Comparison of ENCODE assay signal across 21 cellular contexts in genomic region chr22:48957987-48958321, GRCh38.
DNase-seq lines count a peak whose midpoint lies in the region; ATAC-seq, FAIRE-seq and TF ChIP-seq lines count a peak whose summit lies in the region.
"Had no signal": no experiment of that assay in that cellular context is flagged by ENCODE, and none has a peak within 500 bp of the region (broad histone marks: within the 10 kb centered on the region; RNA-seq: fewer than 3 reads in every experiment).

No MANE protein-coding gene starts in this region.

- peaks cover 6% of the 10 kb centered on the region for H3K4me1 Mint-ChIP-seq in central memory CD8-positive, alpha-beta T cell
- peaks cover 8% of the 10 kb centered on the region for H3K4me1 Mint-ChIP-seq in neural crest cell
- H3K4me1 Mint-ChIP-seq: CD4-positive, CD25-positive, alpha-beta regulatory T cell had no signal

- DNase-seq in activated gamma-delta T cell treated with Interleukin-2 at 50 U/mL for 16 hours (peak; percentile 1), activated gamma-delta T cell (lab: John Stamatoyannopoulos, UW) (no peak), neural crest cell (ENCODE audit: low read depth, low spot score) (no peak), stomach (peak; percentile 4), RCC 7860 (ENCODE audit: low spot score) (no peak), NCI-H2029 (lab: John Stamatoyannopoulos, UW) (no peak), sigmoid colon (no peak)
- DNase-seq in central memory CD8-positive, alpha-beta T cell (ENCODE audit: low spot score in 2 of 2): peak; percentile 3 to 10
- DNase-seq: BE2C; CD4-positive, CD25-positive, alpha-beta regulatory T cell; DMS79 treated with DMSO at 0.1 percent for 48 hours; IMR-90; NCI-H1092 treated with DMSO at 0.1 percent for 48 hours; NCI-H1436 treated with DMSO at 0.1 percent for 48 hours; NCI-H1930; NCI-H2227 treated with DMSO at 0.1 percent for 48 hours; NCI-H524; NCI-H774; NK-92 treated with Interleukin-12 subunit alpha and Interleukin-12 subunit beta, amount 100 ng/mL, for 24 hours had no signal

- no peaks in the 10 kb centered on the region for H3K36me3 ChIP-seq in stomach
- no peaks in the 10 kb centered on the region for H3K36me3 ChIP-seq in sigmoid colon
- H3K36me3 ChIP-seq: BE2C had no signal

- no peak overlapping the region for H3K4me3 Mint-ChIP-seq in central memory CD8-positive, alpha-beta T cell
- H3K4me3 Mint-ChIP-seq in neural crest cell: no peak overlapping the region
- H3K4me3 Mint-ChIP-seq: CD4-positive, CD25-positive, alpha-beta regulatory T cell had no signal

- H3K4me3 ChIP-seq in stomach (no peak overlapping the region), sigmoid colon (no peak overlapping the region)

- H3K9me3 ChIP-seq in stomach: peaks cover 0 to 12% (median 6%) of the 10 kb centered on the region in 4 donors
- H3K9me3 ChIP-seq in sigmoid colon: no peaks in the 10 kb centered on the region
- H3K9me3 ChIP-seq: BE2C had no signal

- WGBS in stomach, 5 donors: 66 to 78% (median 74%) methylated on average over 5 of the region's 5 CpGs
- 68 to 80% methylated on average over 5 of the region's 5 CpGs for WGBS in sigmoid colon, 2 donors

- TF ChIP-seq CTCF in neural crest cell (conservative IDR thresholded peaks at IDR 0.05) (no peak), stomach (IDR thresholded peaks at IDR 0.05) (no peak), sigmoid colon (IDR thresholded peaks at IDR 0.05) (no peak)

- H3K27me3 ChIP-seq in stomach: peaks cover 0 to 42% (median 10%) of the 10 kb centered on the region in 3 donors
- H3K27me3 ChIP-seq in sigmoid colon: peaks cover 0 to 32% (median 0%) of the 10 kb centered on the region in 3 donors
- H3K27me3 ChIP-seq: BE2C had no signal

- no peaks in the 10 kb centered on the region for H3K36me3 Mint-ChIP-seq in central memory CD8-positive, alpha-beta T cell (ENCODE audit: insufficient read depth)
- no peaks in the 10 kb centered on the region for H3K36me3 Mint-ChIP-seq in neural crest cell (ENCODE audit: low read depth)
- H3K36me3 Mint-ChIP-seq: CD4-positive, CD25-positive, alpha-beta regulatory T cell had no signal

- no peak for FAIRE-seq in RCC 7860 (lab: Jason Lieb, UNC)
- FAIRE-seq: GM12891 had no signal

- H3K4me1 ChIP-seq in stomach: no peaks in the 10 kb centered on the region
- H3K4me1 ChIP-seq in sigmoid colon: no peaks in the 10 kb centered on the region
- H3K4me1 ChIP-seq: BE2C had no signal

- H3K27me3 Mint-ChIP-seq in central memory CD8-positive, alpha-beta T cell: peaks cover 31% of the 10 kb centered on the region
- no peaks in the 10 kb centered on the region for H3K27me3 Mint-ChIP-seq in neural crest cell (ENCODE audit: low read depth)

- intact Hi-C loops in stomach (cut with DNase I; ENCODE audit: low total_unique reads): no loop called here
- intact Hi-C loops in sigmoid colon (cut with DNase I): no loop called here

- TF ChIP-seq POLR2A in stomach (IDR thresholded peaks at IDR 0.05) (no peak), sigmoid colon (IDR thresholded peaks at IDR 0.05) (no peak)

- H3K27ac ChIP-seq in stomach (no peak overlapping the region), sigmoid colon (no peak overlapping the region)
- H3K27ac ChIP-seq: KMS-11 had no signal

- peaks cover 11% of the 10 kb centered on the region for H3K9me3 Mint-ChIP-seq in central memory CD8-positive, alpha-beta T cell
- peaks cover 3% of the 10 kb centered on the region for H3K9me3 Mint-ChIP-seq in neural crest cell

- H3K27ac Mint-ChIP-seq in central memory CD8-positive, alpha-beta T cell (ENCODE audit: low read depth): no peak overlapping the region
- H3K27ac Mint-ChIP-seq in neural crest cell (ENCODE audit: unreplicated experiment): peak overlapping the region; percentile 50
- H3K27ac Mint-ChIP-seq: CD4-positive, CD25-positive, alpha-beta regulatory T cell had no signal

- TF ChIP-seq EP300 in stomach (IDR thresholded peaks at IDR 0.05) (no peak), sigmoid colon (IDR thresholded peaks at IDR 0.05) (no peak)

- no peak for ATAC-seq in central memory CD8-positive, alpha-beta T cell (replicated peaks; ENCODE audit: extremely low read depth, poor library complexity, severe bottlenecking)

Comparison
In these comparisons a context has a peak if more than half of its experiments do, and no peak if none do; other contexts are left out.
1. DNase-seq: peak in activated gamma-delta T cell treated with Interleukin-2 at 50 U/mL for 16 hours (single experiment), central memory CD8-positive, alpha-beta T cell (2 of 2) and stomach (single experiment); none in activated gamma-delta T cell (single experiment), neural crest cell (single experiment), RCC 7860 (single experiment), NCI-H2029 (single experiment) and sigmoid colon (single experiment).